Comparison of ENCODE assay signal across 29 cellular contexts in genomic region chr7:12640299-12641096, GRCh38.
"Had no signal": no experiment of that assay in that cellular context is flagged by ENCODE, and none has a peak within 500 bp of the region (broad histone marks: within the 10 kb centered on the region; RNA-seq: fewer than 3 reads in every experiment).

No MANE protein-coding gene starts in this region.

- H3K9ac ChIP-seq: KMS-11 had no signal

- H3K36me3 Mint-ChIP-seq: activated CD8-positive, alpha-beta memory T cell treated with anti-CD3 and anti-CD28 coated beads, Interleukin-2, amount 10 ng/mL, durations not matched to agents 7 days and 5 days; activated naive CD8-positive, alpha-beta T cell had no signal

- H3K27ac Mint-ChIP-seq: activated CD8-positive, alpha-beta memory T cell treated with anti-CD3 and anti-CD28 coated beads, Interleukin-2, amount 10 ng/mL, durations not matched to agents 7 days and 5 days; activated naive CD8-positive, alpha-beta T cell; activated T-cell treated with anti-CD3 and anti-CD28 coated beads, Interleukin-2, amount 50 U/mL, for 24 hours; activated T-helper 1 cell treated with anti-CD3 and anti-CD28 coated beads, Interleukin-12 subunit alpha, Interleukin-12 subunit beta, Interleukin-2, Interleukin-4 antibody, amounts not matched to agents 30 ng/mL and 10 ng/mL and 1 ng/mL, durations not matched to agents 14 hours and 24 hours and 36 hours had no signal

- H3K9me3 Mint-ChIP-seq: activated T-cell treated with anti-CD3 and anti-CD28 coated beads, Interleukin-2, amount 50 U/mL, for 24 hours; activated T-helper 1 cell treated with anti-CD3 and anti-CD28 coated beads, Interleukin-12 subunit alpha, Interleukin-12 subunit beta, Interleukin-2, Interleukin-4 antibody, amounts not matched to agents 30 ng/mL and 10 ng/mL and 1 ng/mL, durations not matched to agents 14 hours and 24 hours and 36 hours had no signal

- H3K27me3 ChIP-seq: brain microvascular endothelial cell, cardiac muscle cell had no signal

- DNase-seq: activated CD4-positive, alpha-beta T cell treated with anti-CD3 and anti-CD28 coated beads for 48 hours; activated CD4-positive, alpha-beta T cell treated with anti-CD3 and anti-CD28 coated beads, Interleukin-2, amount 50 U/mL, for 48 hours; activated CD8-positive, alpha-beta memory T cell treated with anti-CD3 and anti-CD28 coated beads, Interleukin-2, amount 10 ng/mL, durations not matched to agents 7 days and 5 days; activated effector memory CD4-positive, alpha-beta T cell treated with Interleukin-2 at 50 U/mL for 16 hours; activated naive CD4-positive, alpha-beta T cell; activated T-cell treated with anti-CD3 and anti-CD28 coated beads, Interleukin-2, amount 50 U/mL, for 24 hours; amygdala; brain microvascular endothelial cell; MV-4-11; NCI-H1092 treated with DMSO at 0.1 percent for 48 hours; NCI-H1417 treated with DMSO at 0.1 percent for 48 hours; NCI-H187; NCI-H2081; NCI-H2171; NCI-H345; NCI-H510A; NCI-H526 treated with DMSO at 0.1 percent for 48 hours; NK-92 treated with Interleukin-12 subunit alpha and Interleukin-12 subunit beta, amount 100 ng/mL, for 24 hours; OCI-M1; RPMI8226; T-helper 1 cell had no signal

- H3K4me3 ChIP-seq: cardiac muscle cell, SK-N-MC had no signal

- H3K27me3 Mint-ChIP-seq: activated naive CD8-positive, alpha-beta T cell; activated T-cell treated with anti-CD3 and anti-CD28 coated beads, Interleukin-2, amount 50 U/mL, for 24 hours had no signal

- H3K36me3 ChIP-seq: brain microvascular endothelial cell, cardiac muscle cell had no signal

- H3K4me3 Mint-ChIP-seq: activated CD8-positive, alpha-beta memory T cell treated with anti-CD3 and anti-CD28 coated beads, Interleukin-2, amount 10 ng/mL, durations not matched to agents 7 days and 5 days; activated naive CD8-positive, alpha-beta T cell; activated T-cell treated with anti-CD3 and anti-CD28 coated beads, Interleukin-2, amount 50 U/mL, for 24 hours; activated T-helper 1 cell treated with anti-CD3 and anti-CD28 coated beads, Interleukin-12 subunit alpha, Interleukin-12 subunit beta, Interleukin-2, Interleukin-4 antibody, amounts not matched to agents 30 ng/mL and 10 ng/mL and 1 ng/mL, durations not matched to agents 14 hours and 24 hours and 36 hours had no signal

- ATAC-seq: activated CD4-positive, CD25-positive, alpha-beta regulatory T cell treated with anti-CD3 and anti-CD28 coated beads, Interleukin-2, amount 50 U/mL, for 24 hours; activated CD8-positive, alpha-beta memory T cell treated with anti-CD3 and anti-CD28 coated beads, Interleukin-2, amount 10 ng/mL, durations not matched to agents 7 days and 5 days; Panc1; Right ventricle myocardium inferior had no signal

- H3K4me2 ChIP-seq: KMS-11 had no signal

- H3K27ac ChIP-seq: brain microvascular endothelial cell, cardiac muscle cell, KMS-11, SK-N-MC had no signal
